17 cellular contexts compared by ENCODE assay signal in the genomic region with DNA sequence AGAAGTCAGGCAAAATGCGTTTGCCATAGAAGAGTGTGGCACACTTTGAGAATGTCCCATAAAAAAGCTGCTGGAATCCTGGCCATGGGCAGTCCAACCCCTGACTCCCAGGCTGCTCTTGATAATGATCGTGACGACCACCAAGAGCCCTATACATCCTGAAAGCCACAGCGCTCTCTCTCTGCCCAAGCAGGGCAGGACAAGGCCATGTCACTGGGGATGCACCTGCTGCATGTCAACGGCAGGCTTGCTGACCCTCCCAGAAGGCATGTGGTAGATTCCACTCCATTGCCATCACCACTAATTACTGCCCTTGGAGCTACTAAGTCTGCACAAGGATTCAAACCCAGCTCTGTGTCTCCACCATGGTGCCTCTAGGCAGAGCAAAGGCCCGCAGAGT.
DNase-seq lines count a peak whose midpoint lies in the region; ATAC-seq and TF ChIP-seq lines count a peak whose summit lies in the region.
"Had no signal": no experiment of that assay in that cellular context is flagged by ENCODE, and none has a peak within 500 bp of the region (broad histone marks: within the 10 kb centered on the region; RNA-seq: fewer than 3 reads in every experiment).

No MANE protein-coding gene starts in this region.

- peak; percentile 30 for DNase-seq in Right ventricle myocardium inferior (ENCODE audit: missing footprints)
- DNase-seq in Right ventricle myocardium superior, result no peak
- peak; percentile 49 for DNase-seq in myocyte (ENCODE audit: low read depth)
- peak; percentile 54 to 67 for DNase-seq in vagina (ENCODE audit: extremely low spot score in 2 of 2)
- no peak for DNase-seq in NCI-H69 (lab: John Stamatoyannopoulos, UW)
- no peak for DNase-seq in cerebellum (ENCODE audit: low spot score)
- DNase-seq: AML-193; Caco-2; Calu3; CD4-positive, alpha-beta T cell; CD8-positive, alpha-beta T cell; DMS79 treated with DMSO at 0.1 percent for 48 hours; GF-D8 had no signal

- H3K4me1 ChIP-seq in vagina, result no peaks in the 10 kb centered on the region
- H3K4me1 ChIP-seq: A549; BLaER1 treated with 17β-estradiol and CSF1 and Interleukin-3, amounts not matched to agents 10 nM and 100 nM; Caco-2 had no signal

- H3K27me3 ChIP-seq in vagina, result no peaks in the 10 kb centered on the region
- H3K27me3 ChIP-seq: BLaER1 treated with 17β-estradiol and CSF1 and Interleukin-3, amounts not matched to agents 10 nM and 100 nM had no signal

- ATAC-seq in Right ventricle myocardium inferior (no peak), Right ventricle myocardium superior (ENCODE audit: poor library complexity) (no peak)
- ATAC-seq: A549; CD8-positive, alpha-beta T cell had no signal

- TF ChIP-seq CTCF in vagina (IDR thresholded peaks at IDR 0.05), result no peak

- intact Hi-C loops in Right ventricle myocardium inferior (cut with DNase I), result no loop called here
- intact Hi-C loops in Right ventricle myocardium superior (cut with DNase I), result no loop called here
- intact Hi-C loops in vagina (cut with DNase I), result no loop called here

- H3K4me3 ChIP-seq in vagina, result no peak overlapping the region
- H3K4me3 ChIP-seq: A549; BLaER1 treated with 17β-estradiol and CSF1 and Interleukin-3, amounts not matched to agents 10 nM and 100 nM had no signal

- no peak overlapping the region for H3K27ac ChIP-seq in vagina
- H3K27ac ChIP-seq: 22Rv1; A549; BLaER1 treated with 17β-estradiol and CSF1 and Interleukin-3, amounts not matched to agents 10 nM and 100 nM; C4-2B had no signal

- H3K9me3 ChIP-seq in vagina, result no peaks in the 10 kb centered on the region
- H3K9me3 ChIP-seq: A549, Caco-2 had no signal

- H3K36me3 ChIP-seq in vagina, result peaks cover 0 to 7% of the 10 kb centered on the region in 2 donors

- no peak for TF ChIP-seq POLR2A in vagina (IDR thresholded peaks at IDR 0.05)

Comparison
In these comparisons a context has a peak if more than half of its experiments do, and no peak if none do; other contexts are left out.
1. DNase-seq: peak in Right ventricle myocardium inferior (single experiment), myocyte (single experiment) and vagina (2 of 2); none in Right ventricle myocardium superior (single experiment), NCI-H69 (single experiment) and cerebellum (single experiment).